ENCODE assay signal across 13 cellular contexts in genomic region chr5:80142996-80143395, GRCh38.
DNase-seq lines count a peak whose midpoint lies in the region; ATAC-seq and TF ChIP-seq lines count a peak whose summit lies in the region.
"Had no signal": no experiment of that assay in that cellular context is flagged by ENCODE, and none has a peak within 500 bp of the region (broad histone marks: within the 10 kb centered on the region; RNA-seq: fewer than 3 reads in every experiment).

No MANE protein-coding gene starts in this region.

- no peak overlapping the region for H3K4me3 ChIP-seq in HUES64 (ENCODE audit: low read length)
- no peak overlapping the region for H3K4me3 ChIP-seq in gastrocnemius medialis
- no peak overlapping the region for H3K4me3 ChIP-seq in tibial artery
- H3K4me3 ChIP-seq: breast epithelium, Peyer's patch had no signal

- no peak for DNase-seq in T-helper 2 cell treated with Interferon-gamma antibody and Interleukin-4, amounts not matched to agents 5 μg/mL and 100 μg/mL, for 36 hours (ENCODE audit: low spot score)
- no peak for DNase-seq in T-helper 2 cell
- no peak for DNase-seq in gastrocnemius medialis
- DNase-seq in tibial artery = no peak
- no peak for DNase-seq in omental fat pad (ENCODE audit: low spot score)
- no peak for DNase-seq in RWPE1 (ENCODE audit: low spot score)
- DNase-seq: NCI-H226, substantia nigra had no signal

- intact Hi-C loops in gastrocnemius medialis (cut with DNase I; ENCODE audit: low total_unique reads) (no loop called here), tibial artery (cut with DNase I; ENCODE audit: low total_unique reads) (no loop called here)

- TF ChIP-seq POLR2A in gastrocnemius medialis (IDR thresholded peaks at IDR 0.05) = no peak

- peaks cover 44% of the 10 kb centered on the region for H3K4me1 Mint-ChIP-seq in T-helper 2 cell treated with Interferon-gamma antibody and Interleukin-4, amounts not matched to agents 5 μg/mL and 100 μg/mL, for 36 hours (ENCODE audit: low read depth)

- H3K4me1 ChIP-seq in HUES64 (ENCODE audit: insufficient read depth, low read length) = peaks cover 52% of the 10 kb centered on the region
- peaks cover 17 to 23% of the 10 kb centered on the region in 2 donors for H3K4me1 ChIP-seq in gastrocnemius medialis
- H3K4me1 ChIP-seq in tibial artery = peaks cover 0 to 28% (median 10%) of the 10 kb centered on the region in 4 donors
- H3K4me1 ChIP-seq: Peyer's patch had no signal

- H3K27ac ChIP-seq in HUES64 (ENCODE audit: low read depth, low read length) = peak overlapping the region; percentile 92; the same call in 1 of the 2 replicates
- H3K27ac ChIP-seq in cingulate gyrus (ENCODE audit: low read depth, low read length) = peak overlapping the region; percentile 25
- H3K27ac ChIP-seq in gastrocnemius medialis = peak overlapping the region; percentile 79 to 86 (median 84)
- H3K27ac ChIP-seq in tibial artery = peak overlapping the region in 1 of 2 donors; percentile 88
- no peak overlapping the region for H3K27ac ChIP-seq in RWPE1
- H3K27ac ChIP-seq: 22Rv1 had no signal

- H3K36me3 Mint-ChIP-seq in T-helper 2 cell treated with Interferon-gamma antibody and Interleukin-4, amounts not matched to agents 5 μg/mL and 100 μg/mL, for 36 hours (ENCODE audit: low read depth) = peaks cover 80% of the 10 kb centered on the region

- H3K36me3 ChIP-seq in HUES64 (ENCODE audit: insufficient read depth, low read length) (peaks cover 60% of the 10 kb centered on the region), gastrocnemius medialis (no peaks in the 10 kb centered on the region), tibial artery (peaks cover 0 to 22% (median 11%) of the 10 kb centered on the region in 3 donors)
- H3K36me3 ChIP-seq: breast epithelium had no signal

- ATAC-seq in gastrocnemius medialis (no peak), omental fat pad (ENCODE audit: low FRiP score) (no peak)

- 78% methylated on average over 6 of the region's 6 CpGs for WGBS in HUES64

- POLR2A ChIA-PET in RWPE1 (lab: Yijun Ruan, JAX; ENCODE audit: low non-redundant PET) = no interaction called here

- no peaks in the 10 kb centered on the region for H3K27me3 Mint-ChIP-seq in T-helper 2 cell treated with Interferon-gamma antibody and Interleukin-4, amounts not matched to agents 5 μg/mL and 100 μg/mL, for 36 hours (ENCODE audit: low read depth)

- TF ChIP-seq CTCF in gastrocnemius medialis (IDR thresholded peaks at IDR 0.05 in 4 of 5, conservative IDR thresholded peaks at IDR 0.05 in 1 of 5) (no peak), tibial artery (IDR thresholded peaks at IDR 0.05) (no peak), omental fat pad (IDR thresholded peaks at IDR 0.05) (no peak), RWPE1 (conservative IDR thresholded peaks at IDR 0.05; ENCODE audit: low read depth) (no peak)

- H3K9ac ChIP-seq in HUES64 (ENCODE audit: low read depth, low read length) = no peak overlapping the region

- no peaks in the 10 kb centered on the region for H3K9me3 ChIP-seq in HUES64 (ENCODE audit: insufficient read depth, low read depth, low read length)
- H3K9me3 ChIP-seq in gastrocnemius medialis = no peaks in the 10 kb centered on the region
- H3K9me3 ChIP-seq in tibial artery = no peaks in the 10 kb centered on the region
- H3K9me3 ChIP-seq: breast epithelium, Peyer's patch had no signal

- no peaks in the 10 kb centered on the region for H3K9me3 Mint-ChIP-seq in T-helper 2 cell treated with Interferon-gamma antibody and Interleukin-4, amounts not matched to agents 5 μg/mL and 100 μg/mL, for 36 hours

- in situ Hi-C loops in gastrocnemius medialis (cut with MboI; ENCODE audit: low sequenced_read_pairs in 4 of 4) = no loop called here

- H3K27ac Mint-ChIP-seq in T-helper 2 cell treated with Interferon-gamma antibody and Interleukin-4, amounts not matched to agents 5 μg/mL and 100 μg/mL, for 36 hours = peak overlapping the region; percentile 56

- H3K27me3 ChIP-seq in HUES64 (ENCODE audit: insufficient read depth, low read length) = no peaks in the 10 kb centered on the region
- H3K27me3 ChIP-seq in gastrocnemius medialis = no peaks in the 10 kb centered on the region
- H3K27me3 ChIP-seq in tibial artery = no peaks in the 10 kb centered on the region
- H3K27me3 ChIP-seq: breast epithelium, Peyer's patch had no signal

- CTCF ChIA-PET in RWPE1 (lab: Yijun Ruan, JAX) = no interaction called here

- no peak overlapping the region for H3K4me3 Mint-ChIP-seq in T-helper 2 cell treated with Interferon-gamma antibody and Interleukin-4, amounts not matched to agents 5 μg/mL and 100 μg/mL, for 36 hours
